8 cellular contexts compared by ENCODE assay signal in the genomic region with DNA sequence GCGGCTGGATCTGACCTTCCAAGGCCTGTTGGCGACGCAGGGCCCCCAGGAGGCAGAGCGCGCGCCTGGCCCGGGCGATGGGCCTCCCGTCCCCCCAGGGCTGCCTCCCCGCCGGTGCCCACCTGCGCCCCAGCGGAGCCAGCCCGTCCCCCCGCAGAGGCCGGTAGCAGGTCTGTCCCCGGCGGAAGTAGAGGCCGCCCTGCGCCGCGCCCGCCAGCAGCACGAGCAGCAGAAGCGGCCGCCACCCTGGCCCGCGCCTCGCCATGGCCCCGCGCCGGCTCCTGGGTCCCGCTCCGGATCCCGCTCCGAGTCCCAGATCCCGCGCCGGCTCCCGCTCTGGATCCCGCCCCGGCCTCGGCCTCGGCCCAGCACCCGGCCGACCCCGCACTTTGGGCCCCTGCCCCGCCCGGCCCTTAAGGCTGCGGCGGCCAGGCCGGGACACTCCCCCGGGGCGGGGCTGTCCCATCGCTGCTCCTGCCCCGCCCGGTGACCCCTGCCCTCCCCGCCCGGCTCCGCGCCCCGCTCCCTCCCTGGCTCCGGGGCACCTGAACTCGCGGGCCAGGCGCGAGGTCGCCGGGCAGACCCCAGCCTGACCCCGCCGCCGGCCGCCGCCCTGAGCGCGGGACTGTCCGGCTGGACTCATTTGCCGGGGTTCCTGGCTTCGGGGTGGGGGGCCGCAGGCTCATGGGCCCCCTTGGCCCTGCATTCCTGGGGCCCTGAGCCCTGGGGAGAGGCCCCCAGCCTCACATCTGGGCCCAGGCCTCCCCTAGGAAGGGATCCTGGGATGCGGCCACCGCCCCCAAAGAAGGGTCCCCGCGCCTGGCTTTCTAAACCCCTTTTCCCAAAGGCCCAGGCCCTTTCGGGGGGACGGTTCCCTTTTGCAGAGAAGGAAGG. TPM values are rescaled to one million over a fixed set of nuclear protein-coding genes. Genes with fewer than 3 reads are reported as not detected.
DNase-seq lines count a peak whose midpoint lies in the region; FAIRE-seq and TF ChIP-seq lines count a peak whose summit lies in the region.

A gene (minus strand): TSS at position 391 of the 894 bp plus-strand sequence. CDS start 126 bp downstream, at position 265.

- peak; percentile 87 for TF ChIP-seq POLR2A in GM19193 (IDR thresholded peaks at IDR 0.05; ENCODE audit: extremely low read depth, insufficient read depth, insufficient read length)

- FAIRE-seq in frontal cortex (lab: Jason Lieb, UNC), result no peak

- DNase-seq in A172 (ENCODE audit: low spot score) (peak; percentile 29), NAMALWA (ENCODE audit: low spot score) (peak; percentile 47), activated gamma-delta T cell (lab: John Stamatoyannopoulos, UW) (peak; percentile 31), frontal cortex (ENCODE audit: low spot score in 2 of 2) (peak; percentile 74 to 81), occipital lobe (lab: John Stamatoyannopoulos, UW) (no peak), NCI-H345 (lab: John Stamatoyannopoulos, UW) (no peak), NCI-H446 treated with DMSO at 0.1 percent for 48 hours (lab: John Stamatoyannopoulos, UW) (no peak)

RNA-seq across cellular contexts. Expression of the gene that starts here (rescaled TPM):
- 228 and 320 TPM in 2 replicates for total RNA-seq in A172 (2014; rRNA removed; shearing (Covaris generic))
- total RNA-seq in frontal cortex, result 10.6 TPM
- total RNA-seq in occipital lobe, result 12.2 TPM

Comparison
In these comparisons a context has a peak if more than half of its experiments do, and no peak if none do; other contexts are left out.
1. RNA of the gene that starts here (total RNA-seq): 228 to 320 TPM in A172; 12.2 TPM in occipital lobe (single experiment) and 10.6 TPM in frontal cortex (single experiment); every median in the first group is over 10 times any median in the second.
2. DNase-seq: peak in A172 (single experiment), NAMALWA (single experiment), activated gamma-delta T cell (single experiment) and frontal cortex (2 of 2); none in occipital lobe (single experiment), NCI-H345 (single experiment) and NCI-H446 treated with DMSO at 0.1 percent for 48 hours (single experiment).